ENCODE assay signal across 2 cellular contexts in genomic region chr18:12701161-12701560, GRCh38.
TF ChIP-seq lines count a peak whose summit lies in the region.

No MANE protein-coding gene starts in this region.

TF ChIP-seq in IMR-90, 13 proteins besides CTCF, POLR2A, EP300 and RAD21:
- no peak for TF ChIP-seq MAZ (IDR thresholded peaks at IDR 0.05; ENCODE audit: borderline replicate concordance, low read depth, low read length)
- TF ChIP-seq CEBPB (IDR thresholded peaks at IDR 0.05; ENCODE audit: low read depth, low read length) = no peak
- no peak for TF ChIP-seq ELK1 (IDR thresholded peaks at IDR 0.05; ENCODE audit: borderline replicate concordance, low read depth, low read length)
- no peak for TF ChIP-seq USF2 (IDR thresholded peaks at IDR 0.05; ENCODE audit: low read depth, low read length)
- no peak for TF ChIP-seq RFX5 (IDR thresholded peaks at IDR 0.05; ENCODE audit: low read depth, low read length)
- no peak for TF ChIP-seq NFE2L2 (IDR thresholded peaks at IDR 0.05; ENCODE audit: low read depth, low read length)
- no peak for TF ChIP-seq SMC3 (IDR thresholded peaks at IDR 0.05; ENCODE audit: low read depth, low read length)
- TF ChIP-seq MXI1 (IDR thresholded peaks at IDR 0.05; ENCODE audit: borderline replicate concordance, low read depth, low read length) = no peak
- no peak for TF ChIP-seq BHLHE40 (IDR thresholded peaks at IDR 0.05; ENCODE audit: low read depth, low read length)
- no peak for TF ChIP-seq MAFK (IDR thresholded peaks at IDR 0.05; ENCODE audit: low read depth, low read length)
- TF ChIP-seq CHD1 (IDR thresholded peaks at IDR 0.05; ENCODE audit: low read depth, low read length) = no peak
- no peak for TF ChIP-seq RCOR1 (IDR thresholded peaks at IDR 0.05; ENCODE audit: insufficient replicate concordance, low read length)
- TF ChIP-seq FOS (IDR thresholded peaks at IDR 0.05; ENCODE audit: low read depth, low read length) = no peak

TF ChIP-seq in K562, 482 proteins besides CTCF, POLR2A, EP300 and RAD21:
- TF ChIP-seq TARDBP (IDR thresholded peaks at IDR 0.05) (no peak), SMC3 (conservative IDR thresholded peaks at IDR 0.05; ENCODE audit: insufficient read depth, low read depth, low read length) (no peak), ZNF785 (CRISPR knock-in tag; IDR thresholded peaks at IDR 0.05) (no peak), CBX2 (IDR thresholded peaks at IDR 0.05; ENCODE audit: insufficient read depth, low read length, poor library complexity, severe bottlenecking) (no peak), MAFG (tag; conservative IDR thresholded peaks at IDR 0.05) (no peak), E2F3 (CRISPR knock-in tag; IDR thresholded peaks at IDR 0.05) (no peak), ZNF175 (CRISPR knock-in tag; IDR thresholded peaks at IDR 0.05; ENCODE audit: low read depth) (no peak), ZEB2 (IDR thresholded peaks at IDR 0.05) (no peak), CTCFL (IDR thresholded peaks at IDR 0.05; ENCODE audit: borderline replicate concordance, insufficient read depth, low read depth, low read length, poor library complexity, severe bottlenecking) (no peak), ZNF76 (CRISPR knock-in tag; IDR thresholded peaks at IDR 0.05; ENCODE audit: borderline replicate concordance) (no peak), ETV6 (IDR thresholded peaks at IDR 0.05; ENCODE audit: borderline replicate concordance in 1 of 2, low read depth in 2 of 2, low read length in 1 of 2) (no peak), ETV6 (CRISPR knock-in tag; IDR thresholded peaks at IDR 0.05; ENCODE audit: borderline replicate concordance) (no peak), USF2 (CRISPR knock-in tag; IDR thresholded peaks at IDR 0.05) (no peak), ETV1 (tag; conservative IDR thresholded peaks at IDR 0.05; ENCODE audit: low read depth) (no peak), SAFB (IDR thresholded peaks at IDR 0.05; ENCODE audit: borderline replicate concordance, low read depth, low read length) (no peak), PHB (CRISPR knock-in tag; IDR thresholded peaks at IDR 0.05) (no peak), BRCA1 (IDR thresholded peaks at IDR 0.05) (no peak), BRCA1 (CRISPR knock-in tag; IDR thresholded peaks at IDR 0.05) (no peak), TFE3 (CRISPR knock-in tag; IDR thresholded peaks at IDR 0.05) (no peak), PRDM10 (IDR thresholded peaks at IDR 0.05; ENCODE audit: partially characterized antibody) (no peak)
